In the genomic region with DNA sequence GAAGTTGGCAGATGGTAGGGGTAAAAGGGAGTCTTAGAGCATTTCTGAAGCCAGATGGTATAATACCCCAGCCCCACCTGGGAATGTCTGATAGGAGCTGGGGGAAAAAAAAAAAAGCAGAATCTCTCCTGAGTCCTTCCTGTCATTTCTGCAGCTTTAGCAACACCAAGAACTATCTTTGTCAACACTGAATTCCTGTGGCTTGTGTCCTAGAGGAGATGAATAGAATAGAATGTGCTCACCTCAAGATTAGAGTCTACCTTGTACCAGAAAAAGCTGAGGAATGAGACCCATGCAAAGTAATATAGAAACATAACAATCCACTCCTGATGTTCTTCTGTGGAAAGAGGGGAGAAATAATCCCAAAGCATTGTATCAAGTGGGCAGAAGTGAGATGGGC, we compare ENCODE assay signal across 15 cellular contexts.
DNase-seq lines count a peak whose midpoint lies in the region; ATAC-seq, FAIRE-seq and TF ChIP-seq lines count a peak whose summit lies in the region.
"Had no signal": no experiment of that assay in that cellular context is flagged by ENCODE, and none has a peak within 500 bp of the region (broad histone marks: within the 10 kb centered on the region; RNA-seq: fewer than 3 reads in every experiment).

No MANE protein-coding gene starts in this region.

- in situ Hi-C loops in K562 (cut with MboI), result loop anchor here (25.0 kb wide), 1 partner anchor 451 kb away; no protein-coding TSS in a partner anchor

- TF ChIP-seq POLR2A in K562 (conservative IDR thresholded peaks at IDR 0.05), result no peak

- CTCF ChIA-PET in K562 (lab: Yijun Ruan, JAX; ENCODE audit: low intra/inter-chr PET ratio), result no interaction called here

- H3K36me3 Mint-ChIP-seq in nephron (ENCODE audit: low read depth), result peaks cover 47% of the 10 kb centered on the region

- no peak for TF ChIP-seq EP300 in K562 (IDR thresholded peaks at IDR 0.05; ENCODE audit: low read length)

- H3K27me3 Mint-ChIP-seq in nephron (ENCODE audit: low read depth), result no peaks in the 10 kb centered on the region

- H3K4me2 ChIP-seq in K562 (ENCODE audit: insufficient read depth, low read length), result no peak overlapping the region

- FAIRE-seq in K562 (lab: Jason Lieb, UNC), result no peak

- no peak for TF ChIP-seq CTCF in K562 (IDR thresholded peaks at IDR 0.05 in 2 of 3, conservative IDR thresholded peaks at IDR 0.05 in 1 of 3; ENCODE audit: insufficient read depth in 2 of 3, low read depth in 1 of 3, low read length in 3 of 3)
- no peak for TF ChIP-seq CTCF in nephron (IDR thresholded peaks at IDR 0.05; ENCODE audit: unreplicated experiment in 3 of 3)

- DNase-seq in DMS 273 (lab: John Stamatoyannopoulos, UW; ENCODE audit: unreplicated experiment), result peak; percentile 78
- no peak for DNase-seq in DMS 273 treated with DMSO at 0.1 percent for 48 hours (lab: John Stamatoyannopoulos, UW)
- DNase-seq in NCI-H82 treated with DMSO at 0.1 percent for 48 hours (lab: John Stamatoyannopoulos, UW; ENCODE audit: unreplicated experiment), result peak; percentile 55
- DNase-seq in K562 (ENCODE audit: extremely low read depth in 1 of 4, low spot score in 3 of 4), result no peak
- no peak for DNase-seq in NCI-H2029 (lab: John Stamatoyannopoulos, UW)
- DNase-seq in NCI-H1092 treated with DMSO at 0.1 percent for 48 hours (lab: John Stamatoyannopoulos, UW), result no peak
- DNase-seq: cerebellar nuclear complex, COR-L47, hippocampal formation, NCI-H2029 treated with DMSO at 0.1 percent for 48 hours, testis had no signal

- H3K9me1 ChIP-seq in K562 (ENCODE audit: control insufficient read depth, insufficient read depth, low read length), result no peaks in the 10 kb centered on the region

- H3K79me2 ChIP-seq in K562 (ENCODE audit: control insufficient read depth, insufficient read depth, low read length), result no peaks in the 10 kb centered on the region

- H3K4me3 Mint-ChIP-seq in nephron, result no peak overlapping the region

- H3K4me1 ChIP-seq in K562 (replicated peaks in 1 of 2; ENCODE audit: control insufficient read depth in 2 of 2, insufficient read depth in 2 of 2, low read length in 2 of 2), result peaks cover 0 to 4% of the 10 kb centered on the region in 2 experiments; a peak in 3 of 5 replicates

- no peak for TF ChIP-seq RAD21 in K562 (CRISPR knock-in tag; conservative IDR thresholded peaks at IDR 0.05 in 1 of 2, IDR thresholded peaks at IDR 0.05 in 1 of 2)

- intact Hi-C loops in K562 (cut with micrococcal nuclease), result no loop called here

- peak overlapping the region; percentile 19 to 69 (median 33) for H3K27ac Mint-ChIP-seq in nephron

- no TSS peak for BruUV-seq in K562 (replicated peaks; lab: Mats Ljungman, UMichigan)

- H3K27ac ChIP-seq in K562 (ENCODE audit: extremely low read depth, low read depth, low read length), result no peak overlapping the region
- H3K27ac ChIP-seq: 22Rv1, esophagus muscularis mucosa had no signal

- no peak; the same call in 2 of the 3 replicates for ATAC-seq in K562
- ATAC-seq in HG03342 (IDR thresholded peaks at IDR 0.05; ENCODE audit: unreplicated experiment), result no peak

- no peaks in the 10 kb centered on the region for H3K27me3 ChIP-seq in K562 (ENCODE audit: control insufficient read depth in 2 of 2, insufficient read depth in 2 of 2, low read length in 2 of 2)
- H3K27me3 ChIP-seq: esophagus muscularis mucosa, testis had no signal

- H3K9ac ChIP-seq in K562 (ENCODE audit: insufficient read depth in 1 of 2, low read depth in 2 of 2, low read length in 2 of 2), result no peak overlapping the region

- POLR2A ChIA-PET in K562 (lab: Yijun Ruan, JAX), result interaction anchor here (2.1 kb wide), 1 partner anchor 11 kb away, joined by 10 read pairs; no protein-coding TSS in a partner anchor

- no peak overlapping the region for H2AFZ ChIP-seq in K562 (ENCODE audit: low read depth, low read length)

- H4K20me1 ChIP-seq in K562 (replicated peaks; ENCODE audit: control insufficient read depth, insufficient read depth, low read length), result no peaks in the 10 kb centered on the region

- H3K4me1 Mint-ChIP-seq in nephron, result peaks cover 26% of the 10 kb centered on the region

- no peaks in the 10 kb centered on the region for H3K9me3 Mint-ChIP-seq in nephron

- no peaks in the 10 kb centered on the region for H3K9me3 ChIP-seq in K562 (replicated peaks; ENCODE audit: control insufficient read depth, insufficient read depth, low read depth, low read length)
- H3K9me3 ChIP-seq: esophagus muscularis mucosa, testis had no signal

- H3K4me3 ChIP-seq in K562, result no peak overlapping the region
- H3K4me3 ChIP-seq: esophagus muscularis mucosa, testis had no signal

- H3K36me3 ChIP-seq in K562 (ENCODE audit: control insufficient read depth, insufficient read depth, low read length), result peaks cover 22% of the 10 kb centered on the region

TF ChIP-seq in K562, 482 proteins besides CTCF, POLR2A, EP300 and RAD21:
- peak; percentile 45 for TF ChIP-seq CBFA2T2 (conservative IDR thresholded peaks at IDR 0.05)
- TF ChIP-seq TAL1 (IDR thresholded peaks at IDR 0.05), result peak; percentile 42
- no peak for TF ChIP-seq CBX8 (IDR thresholded peaks at IDR 0.05; ENCODE audit: borderline replicate concordance, extremely low read depth, low read depth, low read length, poor library complexity, severe bottlenecking)
- peak; percentile 64 for TF ChIP-seq CBFA2T3 (IDR thresholded peaks at IDR 0.05)
- TF ChIP-seq POLR3A (IDR thresholded peaks at IDR 0.05; ENCODE audit: borderline replicate concordance, extremely low read depth, insufficient read depth, insufficient read length), result no peak
- no peak for TF ChIP-seq DPF2 (IDR thresholded peaks at IDR 0.05)
- no peak for TF ChIP-seq EP400 (IDR thresholded peaks at IDR 0.05)
- no peak for TF ChIP-seq EGR1 (conservative IDR thresholded peaks at IDR 0.05)
- no peak for TF ChIP-seq SETDB1 (IDR thresholded peaks at IDR 0.05; ENCODE audit: low read length)
- no peak for TF ChIP-seq CREBBP (IDR thresholded peaks at IDR 0.05; ENCODE audit: low read depth, low read length)
- TF ChIP-seq TEAD4 (IDR thresholded peaks at IDR 0.05; ENCODE audit: low read length), result peak; percentile 33; the same call in 1 of the 2 replicates
- no peak for TF ChIP-seq TEAD4 (CRISPR knock-in tag; IDR thresholded peaks at IDR 0.05; ENCODE audit: borderline replicate concordance)
- TF ChIP-seq ARID1B (IDR thresholded peaks at IDR 0.05), result 0 out of 2 replicates have a peak, but pooled peaks have one; percentile 23
- TF ChIP-seq TCF3 (CRISPR knock-in tag; IDR thresholded peaks at IDR 0.05), result peak; percentile 32; the same call in 1 of the 2 replicates
- no peak for TF ChIP-seq ZNF830 (CRISPR knock-in tag; IDR thresholded peaks at IDR 0.05)
- no peak for TF ChIP-seq RUNX1 (IDR thresholded peaks at IDR 0.05; ENCODE audit: low read depth)
- no peak for TF ChIP-seq NFATC3 (IDR thresholded peaks at IDR 0.05)
- no peak for TF ChIP-seq RNF2 (IDR thresholded peaks at IDR 0.05)
- no peak for TF ChIP-seq ZNF12 (CRISPR knock-in tag; IDR thresholded peaks at IDR 0.05)

Comparison
In these comparisons a context has a peak if more than half of its experiments do, and no peak if none do; other contexts are left out.
1. DNase-seq: peak in DMS 273 (single experiment) and NCI-H82 treated with DMSO at 0.1 percent for 48 hours (single experiment); none in DMS 273 treated with DMSO at 0.1 percent for 48 hours (single experiment), K562 (0 of 4), NCI-H2029 (single experiment) and NCI-H1092 treated with DMSO at 0.1 percent for 48 hours (single experiment).